ENCODE assay signal across 1 cellular context in the genomic region with DNA sequence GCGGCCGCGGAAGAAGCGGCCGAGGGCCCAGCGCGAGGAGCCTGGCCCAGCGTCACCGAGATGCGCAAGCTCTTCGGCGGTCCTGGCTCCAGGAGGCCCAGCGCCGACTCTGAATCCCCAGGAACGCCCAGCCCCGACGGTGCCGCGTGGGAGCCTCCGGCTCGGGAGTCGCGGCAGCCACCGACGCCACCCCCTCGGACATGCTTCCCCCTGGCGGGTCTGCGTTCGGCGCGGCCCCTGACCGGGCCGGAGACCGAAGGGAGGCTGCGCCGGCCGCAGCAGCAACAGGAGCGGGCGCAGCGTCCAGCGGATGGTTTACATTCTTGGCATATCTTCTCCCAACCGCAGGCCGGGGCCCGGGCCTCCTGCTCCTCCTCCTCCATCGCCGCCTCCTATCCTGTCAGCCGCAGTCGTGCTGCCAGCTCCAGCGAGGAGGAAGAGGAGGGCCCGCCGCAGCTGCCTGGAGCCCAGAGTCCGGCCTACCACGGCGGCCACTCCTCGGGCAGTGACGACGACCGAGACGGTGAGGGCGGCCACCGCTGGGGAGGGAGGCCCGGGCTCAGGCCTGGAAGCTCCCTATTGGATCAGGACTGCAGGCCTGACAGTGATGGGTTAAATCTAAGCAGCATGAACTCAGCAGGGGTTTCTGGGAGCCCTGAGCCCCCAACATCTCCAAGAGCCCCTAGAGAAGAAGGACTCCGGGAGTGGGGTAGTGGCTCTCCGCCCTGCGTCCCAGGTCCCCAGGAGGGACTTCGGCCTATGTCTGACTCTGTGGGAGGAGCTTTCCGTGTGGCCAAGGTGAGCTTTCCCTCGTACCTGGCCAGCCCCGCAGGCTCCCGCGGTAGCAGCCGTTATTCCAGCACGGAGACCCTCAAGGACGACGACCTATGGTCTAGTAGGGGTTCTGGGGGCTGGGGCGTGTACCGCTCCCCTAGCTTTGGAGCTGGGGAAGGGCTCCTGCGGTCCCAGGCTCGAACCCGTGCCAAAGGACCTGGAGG.
TF ChIP-seq lines count a peak whose summit lies in the region.

No MANE protein-coding gene starts in this region.

TF ChIP-seq in HEK293, 187 proteins besides CTCF, POLR2A, EP300 and RAD21 (continued from another document):
- TF ChIP-seq ZNF449 (tag by site-specific recombination; IDR thresholded peaks at IDR 0.05) (no peak; the same call in 1 of the 2 replicates), ZSCAN30 (tag by site-specific recombination; IDR thresholded peaks at IDR 0.05) (no peak), ZBTB48 (tag by site-specific recombination; IDR thresholded peaks at IDR 0.05) (no peak), ZNF596 (tag by site-specific recombination; IDR thresholded peaks at IDR 0.05) (no peak), ZNF114 (tag by site-specific recombination; IDR thresholded peaks at IDR 0.05) (no peak), SP3 (tag by site-specific recombination; IDR thresholded peaks at IDR 0.05) (peak; percentile 57; the same call in 1 of the 2 replicates), ZNF558 (tag by site-specific recombination; IDR thresholded peaks at IDR 0.05) (no peak), ZNF302 (tag by site-specific recombination; IDR thresholded peaks at IDR 0.05; ENCODE audit: low read depth) (no peak), SETDB1 (IDR thresholded peaks at IDR 0.05; ENCODE audit: insufficient read length, low read length) (no peak), ZNF747 (tag by site-specific recombination; IDR thresholded peaks at IDR 0.05) (no peak), OVOL3 (tag by site-specific recombination; IDR thresholded peaks at IDR 0.05) (no peak), HOXA7 (CRISPR knock-in tag; IDR thresholded peaks at IDR 0.05; ENCODE audit: borderline replicate concordance) (no peak), ZFP3 (tag by site-specific recombination; IDR thresholded peaks at IDR 0.05; ENCODE audit: low read depth) (no peak), ZNF658 (tag by site-specific recombination; IDR thresholded peaks at IDR 0.05) (no peak), ZNF792 (tag by site-specific recombination; IDR thresholded peaks at IDR 0.05) (no peak), ZNF146 (tag by site-specific recombination; IDR thresholded peaks at IDR 0.05) (no peak), ZNF23 (tag by site-specific recombination; IDR thresholded peaks at IDR 0.05; ENCODE audit: borderline replicate concordance) (no peak), TCF7L2 (IDR thresholded peaks at IDR 0.05; ENCODE audit: borderline replicate concordance, low read depth, low read length) (no peak), ZNF610 (tag by site-specific recombination; IDR thresholded peaks at IDR 0.05; ENCODE audit: borderline replicate concordance) (no peak), ZNF426 (tag by site-specific recombination; IDR thresholded peaks at IDR 0.05) (no peak), MZF1 (tag by site-specific recombination; IDR thresholded peaks at IDR 0.05; ENCODE audit: borderline replicate concordance) (no peak), ZNF645 (tag by site-specific recombination; IDR thresholded peaks at IDR 0.05) (no peak), ZFP41 (tag by site-specific recombination; IDR thresholded peaks at IDR 0.05; ENCODE audit: borderline replicate concordance) (no peak), ZNF221 (tag by site-specific recombination; IDR thresholded peaks at IDR 0.05; ENCODE audit: borderline replicate concordance) (no peak), ZSCAN16 (tag by site-specific recombination; IDR thresholded peaks at IDR 0.05) (no peak), ZNF621 (tag by site-specific recombination; IDR thresholded peaks at IDR 0.05) (no peak), ZNF24 (tag by site-specific recombination; IDR thresholded peaks at IDR 0.05) (no peak), ZNF248 (tag by site-specific recombination; IDR thresholded peaks at IDR 0.05) (no peak), ZNF623 (tag by site-specific recombination; IDR thresholded peaks at IDR 0.05) (no peak), ZNF292 (tag by site-specific recombination; IDR thresholded peaks at IDR 0.05; ENCODE audit: borderline replicate concordance, low read depth) (no peak), SP7 (tag by site-specific recombination; IDR thresholded peaks at IDR 0.05) (peak; percentile 54), ZNF692 (tag by site-specific recombination; IDR thresholded peaks at IDR 0.05) (peak; percentile 48; the same call in 1 of the 2 replicates), INSM2 (tag by site-specific recombination; IDR thresholded peaks at IDR 0.05) (no peak), ZNF473 (tag by site-specific recombination; IDR thresholded peaks at IDR 0.05) (no peak), MEIS1 (CRISPR knock-in tag; IDR thresholded peaks at IDR 0.05; ENCODE audit: borderline replicate concordance) (no peak), ZFHX2 (tag by site-specific recombination; conservative IDR thresholded peaks at IDR 0.05) (no peak; the same call in 1 of the 2 replicates), ZNF768 (tag by site-specific recombination; IDR thresholded peaks at IDR 0.05) (no peak), ZNF501 (tag by site-specific recombination; IDR thresholded peaks at IDR 0.05) (no peak), BCL11A (tag by site-specific recombination; IDR thresholded peaks at IDR 0.05; ENCODE audit: low read depth) (no peak), KLF8 (tag by site-specific recombination; IDR thresholded peaks at IDR 0.05) (no peak), IKZF3 (tag by site-specific recombination; IDR thresholded peaks at IDR 0.05) (no peak), ZBTB8A (tag by site-specific recombination; IDR thresholded peaks at IDR 0.05) (peak; percentile 38; the same call in 1 of the 2 replicates), KLF1 (tag by site-specific recombination; IDR thresholded peaks at IDR 0.05) (no peak), PRDM6 (tag by site-specific recombination; IDR thresholded peaks at IDR 0.05) (no peak), FEZF1 (tag by site-specific recombination; IDR thresholded peaks at IDR 0.05) (no peak), ZNF624 (tag by site-specific recombination; IDR thresholded peaks at IDR 0.05) (no peak)
- TF ChIP-seq, protein P1, sequence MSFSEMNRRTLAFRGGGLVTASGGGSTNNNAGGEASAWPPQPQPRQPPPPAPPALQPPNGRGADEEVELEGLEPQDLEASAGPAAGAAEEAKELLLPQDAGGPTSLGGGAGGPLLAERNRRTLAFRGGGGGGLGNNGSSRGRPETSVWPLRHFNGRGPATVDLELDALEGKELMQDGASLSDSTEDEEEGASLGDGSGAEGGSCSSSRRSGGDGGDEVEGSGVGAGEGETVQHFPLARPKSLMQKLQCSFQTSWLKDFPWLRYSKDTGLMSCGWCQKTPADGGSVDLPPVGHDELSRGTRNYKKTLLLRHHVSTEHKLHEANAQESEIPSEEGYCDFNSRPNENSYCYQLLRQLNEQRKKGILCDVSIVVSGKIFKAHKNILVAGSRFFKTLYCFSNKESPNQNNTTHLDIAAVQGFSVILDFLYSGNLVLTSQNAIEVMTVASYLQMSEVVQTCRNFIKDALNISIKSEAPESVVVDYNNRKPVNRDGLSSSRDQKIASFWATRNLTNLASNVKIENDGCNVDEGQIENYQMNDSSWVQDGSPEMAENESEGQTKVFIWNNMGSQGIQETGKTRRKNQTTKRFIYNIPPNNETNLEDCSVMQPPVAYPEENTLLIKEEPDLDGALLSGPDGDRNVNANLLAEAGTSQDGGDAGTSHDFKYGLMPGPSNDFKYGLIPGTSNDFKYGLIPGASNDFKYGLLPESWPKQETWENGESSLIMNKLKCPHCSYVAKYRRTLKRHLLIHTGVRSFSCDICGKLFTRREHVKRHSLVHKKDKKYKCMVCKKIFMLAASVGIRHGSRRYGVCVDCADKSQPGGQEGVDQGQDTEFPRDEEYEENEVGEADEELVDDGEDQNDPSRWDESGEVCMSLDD (tag by site-specific recombination; IDR thresholded peaks at IDR 0.05), result no peak
- TF ChIP-seq, protein P2, sequence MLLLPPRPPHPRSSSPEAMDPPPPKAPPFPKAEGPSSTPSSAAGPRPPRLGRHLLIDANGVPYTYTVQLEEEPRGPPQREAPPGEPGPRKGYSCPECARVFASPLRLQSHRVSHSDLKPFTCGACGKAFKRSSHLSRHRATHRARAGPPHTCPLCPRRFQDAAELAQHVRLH (tag by site-specific recombination; IDR thresholded peaks at IDR 0.05), result no peak
- TF ChIP-seq, protein P3, sequence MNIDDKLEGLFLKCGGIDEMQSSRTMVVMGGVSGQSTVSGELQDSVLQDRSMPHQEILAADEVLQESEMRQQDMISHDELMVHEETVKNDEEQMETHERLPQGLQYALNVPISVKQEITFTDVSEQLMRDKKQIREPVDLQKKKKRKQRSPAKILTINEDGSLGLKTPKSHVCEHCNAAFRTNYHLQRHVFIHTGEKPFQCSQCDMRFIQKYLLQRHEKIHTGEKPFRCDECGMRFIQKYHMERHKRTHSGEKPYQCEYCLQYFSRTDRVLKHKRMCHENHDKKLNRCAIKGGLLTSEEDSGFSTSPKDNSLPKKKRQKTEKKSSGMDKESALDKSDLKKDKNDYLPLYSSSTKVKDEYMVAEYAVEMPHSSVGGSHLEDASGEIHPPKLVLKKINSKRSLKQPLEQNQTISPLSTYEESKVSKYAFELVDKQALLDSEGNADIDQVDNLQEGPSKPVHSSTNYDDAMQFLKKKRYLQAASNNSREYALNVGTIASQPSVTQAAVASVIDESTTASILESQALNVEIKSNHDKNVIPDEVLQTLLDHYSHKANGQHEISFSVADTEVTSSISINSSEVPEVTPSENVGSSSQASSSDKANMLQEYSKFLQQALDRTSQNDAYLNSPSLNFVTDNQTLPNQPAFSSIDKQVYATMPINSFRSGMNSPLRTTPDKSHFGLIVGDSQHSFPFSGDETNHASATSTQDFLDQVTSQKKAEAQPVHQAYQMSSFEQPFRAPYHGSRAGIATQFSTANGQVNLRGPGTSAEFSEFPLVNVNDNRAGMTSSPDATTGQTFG (tag by site-specific recombination; IDR thresholded peaks at IDR 0.05; ENCODE audit: borderline replicate concordance), result no peak
